10 cellular contexts compared by ENCODE assay signal in the genomic region with DNA sequence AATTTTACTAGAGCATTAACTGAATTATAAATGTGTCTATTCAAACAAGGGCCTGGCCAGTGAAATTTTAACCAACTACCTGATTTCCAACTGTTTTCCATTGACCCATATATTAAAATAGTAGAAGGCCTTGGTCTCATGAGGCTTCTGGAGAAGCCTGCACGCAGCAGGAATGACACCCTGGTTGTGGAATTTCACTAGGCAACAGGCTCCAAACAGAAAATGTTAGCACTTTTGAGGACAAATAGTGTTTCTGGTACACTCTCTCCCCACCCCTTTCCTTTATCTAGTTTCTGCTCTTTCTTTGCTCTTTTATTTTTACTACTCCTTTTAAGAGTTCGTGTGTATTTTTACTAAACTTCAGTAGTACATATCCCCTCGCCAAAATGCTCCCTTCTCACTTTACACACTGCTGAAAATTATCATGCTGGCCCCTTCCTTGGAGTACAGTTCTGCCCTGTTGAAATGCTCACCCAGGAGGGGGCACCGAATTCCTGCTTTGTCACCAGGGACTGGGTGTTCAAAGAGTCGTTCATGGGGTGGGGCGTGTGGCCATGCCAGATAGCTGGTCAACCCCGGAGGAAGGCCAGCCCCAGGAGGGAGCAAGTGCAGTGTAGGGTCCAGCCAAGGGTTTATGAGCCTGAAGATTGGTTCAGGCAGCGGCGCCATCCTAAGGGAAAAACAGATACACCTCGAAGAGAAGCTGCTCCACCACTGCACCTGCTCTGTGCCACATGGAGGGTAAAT. TPM values are rescaled to one million over a fixed set of nuclear protein-coding genes. Genes with fewer than 3 reads are reported as not detected.
DNase-seq lines count a peak whose midpoint lies in the region; ATAC-seq, FAIRE-seq and TF ChIP-seq lines count a peak whose summit lies in the region.
"Had no signal": no experiment of that assay in that cellular context is flagged by ENCODE, and none has a peak within 500 bp of the region (broad histone marks: within the 10 kb centered on the region; RNA-seq: fewer than 3 reads in every experiment).

No MANE protein-coding gene starts in this region.

- H3K36me3 ChIP-seq in GM23338 (ENCODE audit: insufficient read depth) (no peaks in the 10 kb centered on the region), right atrium auricular region (no peaks in the 10 kb centered on the region)

- H3K27ac Mint-ChIP-seq in GM23338, result no peak overlapping the region
- H3K27ac Mint-ChIP-seq in activated T-helper 2 cell treated with anti-CD3 and anti-CD28 coated beads, Interferon-gamma antibody, Interleukin-2, Interleukin-4, amounts not matched to agents 10 μg/mL and 5 μg/mL and 100 μg/mL, durations not matched to agents 14 hours and 24 hours and 36 hours, result peak overlapping the region; percentile 77
- peak overlapping the region; percentile 96 for H3K27ac Mint-ChIP-seq in stimulated activated effector memory CD8-positive, alpha-beta T cell treated with anti-CD3 and anti-CD28 coated beads, Interleukin-12 subunit alpha, Interleukin-12 subunit beta, amount 100 ng/mL, for 72 hours

- no peak overlapping the region for H3K4me2 ChIP-seq in GM23338

- peaks cover 7% of the 10 kb centered on the region; the same call in 1 of the 3 replicates for H3K9me3 Mint-ChIP-seq in GM23338
- H3K9me3 Mint-ChIP-seq in activated T-helper 2 cell treated with anti-CD3 and anti-CD28 coated beads, Interferon-gamma antibody, Interleukin-2, Interleukin-4, amounts not matched to agents 10 μg/mL and 5 μg/mL and 100 μg/mL, durations not matched to agents 14 hours and 24 hours and 36 hours, result peaks cover 11% of the 10 kb centered on the region
- H3K9me3 Mint-ChIP-seq in stimulated activated effector memory CD8-positive, alpha-beta T cell treated with anti-CD3 and anti-CD28 coated beads, Interleukin-12 subunit alpha, Interleukin-12 subunit beta, amount 100 ng/mL, for 72 hours, result peaks cover 3% of the 10 kb centered on the region

- intact Hi-C loops in activated T-helper 2 cell treated with anti-CD3 and anti-CD28 coated beads, Interferon-gamma antibody, Interleukin-2, Interleukin-4, amounts not matched to agents 10 μg/mL and 5 μg/mL and 100 μg/mL, durations not matched to agents 14 hours and 24 hours and 36 hours (cut with micrococcal nuclease), result loop anchor here (10.0 kb wide), 1 partner anchor 629 kb away; a partner anchor contains a TSS

- no peak for ATAC-seq in GM23338
- ATAC-seq in stimulated activated effector memory CD8-positive, alpha-beta T cell treated with anti-CD3 and anti-CD28 coated beads, Interleukin-12 subunit alpha, Interleukin-12 subunit beta, amount 100 ng/mL, for 72 hours, result no peak
- no peak for ATAC-seq in GM21619 (IDR thresholded peaks at IDR 0.05; ENCODE audit: unreplicated experiment)
- no peak for ATAC-seq in GM21528 (IDR thresholded peaks at IDR 0.05; ENCODE audit: low FRiP score, unreplicated experiment)

- peaks cover 4% of the 10 kb centered on the region for H3K4me1 ChIP-seq in GM23338 (ENCODE audit: insufficient read depth)
- peaks cover 0 to 62% of the 10 kb centered on the region in 2 donors for H3K4me1 ChIP-seq in right atrium auricular region

- H3K4me3 ChIP-seq in GM23338 (no peak overlapping the region), right atrium auricular region (no peak overlapping the region)

- H3K9me3 ChIP-seq in right atrium auricular region, result peaks cover 0 to 5% of the 10 kb centered on the region in 2 donors

- peaks cover 6% of the 10 kb centered on the region for H3K27me3 Mint-ChIP-seq in GM23338 (ENCODE audit: insufficient read depth, low read depth, poor library complexity)
- H3K27me3 Mint-ChIP-seq in activated T-helper 2 cell treated with anti-CD3 and anti-CD28 coated beads, Interferon-gamma antibody, Interleukin-2, Interleukin-4, amounts not matched to agents 10 μg/mL and 5 μg/mL and 100 μg/mL, durations not matched to agents 14 hours and 24 hours and 36 hours (ENCODE audit: low read depth), result no peaks in the 10 kb centered on the region

- H3K79me2 ChIP-seq in GM23338 (replicated peaks; ENCODE audit: insufficient read depth), result no peaks in the 10 kb centered on the region

- H2AFZ ChIP-seq in GM23338, result peak overlapping the region; percentile 84

- H4K20me1 ChIP-seq in GM23338 (replicated peaks; ENCODE audit: insufficient read depth), result no peaks in the 10 kb centered on the region

- DNase-seq in GM23338 (ENCODE audit: low spot score) (no peak), right atrium auricular region (ENCODE audit: low spot score) (peak; percentile 73), GM19239 (ENCODE audit: insufficient read length, low spot score) (no peak)
- no peak for DNase-seq in activated T-helper 2 cell treated with anti-CD3 and anti-CD28 coated beads, Interferon-gamma antibody, Interleukin-2, Interleukin-4, amounts not matched to agents 10 μg/mL and 5 μg/mL and 100 μg/mL, durations not matched to agents 14 hours and 24 hours and 36 hours (ENCODE audit: low spot score)
- DNase-seq in stimulated activated effector memory CD8-positive, alpha-beta T cell treated with anti-CD3 and anti-CD28 coated beads, Interleukin-12 subunit alpha, Interleukin-12 subunit beta, amount 100 ng/mL, for 72 hours (ENCODE audit: low spot score in 2 of 2), result no peak
- DNase-seq: KG1, SIG-M5 had no signal

- H3F3A ChIP-seq in GM23338 (replicated peaks; ENCODE audit: low read depth), result no peaks in the 10 kb centered on the region

- H3K27ac ChIP-seq in GM23338 (ENCODE audit: low read depth), result no peak overlapping the region
- peak overlapping the region; percentile 66 to 85 for H3K27ac ChIP-seq in right atrium auricular region

- TF ChIP-seq CTCF in GM23338 (conservative IDR thresholded peaks at IDR 0.05; ENCODE audit: low read depth in 2 of 2), result no peak; a peak in 1 of 4 replicates
- no peak for TF ChIP-seq CTCF in right atrium auricular region (IDR thresholded peaks at IDR 0.05)

- peaks cover 3% of the 10 kb centered on the region; the same call in 1 of the 3 replicates for H3K36me3 Mint-ChIP-seq in GM23338 (ENCODE audit: low read depth)
- H3K36me3 Mint-ChIP-seq in activated T-helper 2 cell treated with anti-CD3 and anti-CD28 coated beads, Interferon-gamma antibody, Interleukin-2, Interleukin-4, amounts not matched to agents 10 μg/mL and 5 μg/mL and 100 μg/mL, durations not matched to agents 14 hours and 24 hours and 36 hours (ENCODE audit: low read depth), result peaks cover 6% of the 10 kb centered on the region
- peaks cover 44% of the 10 kb centered on the region for H3K36me3 Mint-ChIP-seq in stimulated activated effector memory CD8-positive, alpha-beta T cell treated with anti-CD3 and anti-CD28 coated beads, Interleukin-12 subunit alpha, Interleukin-12 subunit beta, amount 100 ng/mL, for 72 hours

- no peak for FAIRE-seq in GM19239 (lab: Jason Lieb, UNC)
- FAIRE-seq: GM12891 had no signal

- no peaks in the 10 kb centered on the region for H3K9me2 ChIP-seq in GM23338 (ENCODE audit: insufficient read depth)

- peaks cover 29% of the 10 kb centered on the region for H3K4me1 Mint-ChIP-seq in GM23338
- H3K4me1 Mint-ChIP-seq in activated T-helper 2 cell treated with anti-CD3 and anti-CD28 coated beads, Interferon-gamma antibody, Interleukin-2, Interleukin-4, amounts not matched to agents 10 μg/mL and 5 μg/mL and 100 μg/mL, durations not matched to agents 14 hours and 24 hours and 36 hours (ENCODE audit: low read depth), result peaks cover 83% of the 10 kb centered on the region
- H3K4me1 Mint-ChIP-seq in stimulated activated effector memory CD8-positive, alpha-beta T cell treated with anti-CD3 and anti-CD28 coated beads, Interleukin-12 subunit alpha, Interleukin-12 subunit beta, amount 100 ng/mL, for 72 hours, result peaks cover 100% of the 10 kb centered on the region

- H3K27me3 ChIP-seq in GM23338 (ENCODE audit: insufficient read depth) (no peaks in the 10 kb centered on the region), right atrium auricular region (no peaks in the 10 kb centered on the region)

- H3K4me3 Mint-ChIP-seq in GM23338, result no peak overlapping the region
- H3K4me3 Mint-ChIP-seq in activated T-helper 2 cell treated with anti-CD3 and anti-CD28 coated beads, Interferon-gamma antibody, Interleukin-2, Interleukin-4, amounts not matched to agents 10 μg/mL and 5 μg/mL and 100 μg/mL, durations not matched to agents 14 hours and 24 hours and 36 hours (ENCODE audit: low read depth), result no peak overlapping the region
- H3K4me3 Mint-ChIP-seq in stimulated activated effector memory CD8-positive, alpha-beta T cell treated with anti-CD3 and anti-CD28 coated beads, Interleukin-12 subunit alpha, Interleukin-12 subunit beta, amount 100 ng/mL, for 72 hours, result peak overlapping the region; percentile 80

TF ChIP-seq in GM23338, 12 proteins besides CTCF, POLR2A, EP300 and RAD21 (continues in another document):
- TF ChIP-seq POLR2AphosphoS5 (IDR thresholded peaks at IDR 0.05; ENCODE audit: low read depth), result no peak

RNA-seq across cellular contexts. Expression of a gene that starts 22.1 kb away (rescaled TPM):
- total RNA-seq in GM23338 (2014; rRNA removed; shearing (Covaris generic)), result 7.3 and 8.7 TPM in 2 replicates
- polyA plus RNA-seq in GM23338 (2016; fragmentation: Nextera tagmentation; extraction: Ambion mirVana), result 1.2 TPM in 2 replicates
- 7.9 and 9.2 TPM in 2 replicates for total RNA-seq in activated T-helper 2 cell treated with anti-CD3 and anti-CD28 coated beads, Interferon-gamma antibody, Interleukin-2, Interleukin-4, amounts not matched to agents 10 μg/mL and 5 μg/mL and 100 μg/mL, durations not matched to agents 14 hours and 24 hours and 36 hours
- total RNA-seq in right atrium auricular region, result 100 to 1,000 TPM in 1 of 2 donors, 10 to 100 TPM in 1; 61.6 to 103 TPM

RNA-seq across cellular contexts. Expression of a gene that starts 51.0 kb away (rescaled TPM):
- 15.7 and 16.5 TPM in 2 replicates for total RNA-seq in GM23338 (2014; rRNA removed; shearing (Covaris generic))
- polyA plus RNA-seq in GM23338 (2016; fragmentation: Nextera tagmentation; extraction: Ambion mirVana), result 13.6 and 14.7 TPM in 2 replicates
- total RNA-seq in activated T-helper 2 cell treated with anti-CD3 and anti-CD28 coated beads, Interferon-gamma antibody, Interleukin-2, Interleukin-4, amounts not matched to agents 10 μg/mL and 5 μg/mL and 100 μg/mL, durations not matched to agents 14 hours and 24 hours and 36 hours, result not detected in 2 replicates
- total RNA-seq in right atrium auricular region, result 100 to 1,000 TPM in 1 of 2 donors, 10 to 100 TPM in 1; 27.1 to 108 TPM

Comparison
In these comparisons a context has a peak if more than half of its experiments do, and no peak if none do; other contexts are left out.
1. RNA of a gene that starts 51.0 kb away (total RNA-seq): 27.1 to 108 TPM in right atrium auricular region and 15.7 to 16.5 TPM in GM23338; not detected in activated T-helper 2 cell treated with anti-CD3 and anti-CD28 coated beads, Interferon-gamma antibody, Interleukin-2, Interleukin-4, amounts not matched to agents 10 μg/mL and 5 μg/mL and 100 μg/mL, durations not matched to agents 14 hours and 24 hours and 36 hours; every median in the first group is over 10 times any median in the second.